1 cellular context compared by ENCODE assay signal in genomic region chr9:131839281-131840084, GRCh38.
A peak's percentile ranks its signal among the peaks of the same experiment; 100 is the strongest.
TF ChIP-seq lines count a peak whose summit lies in the region.

No MANE protein-coding gene starts in this region.

TF ChIP-seq in K562, 482 proteins besides CTCF, POLR2A, EP300 and RAD21 (continued from another document):
- TF ChIP-seq ZBTB9 (CRISPR knock-in tag; IDR thresholded peaks at IDR 0.05) (0 out of 2 replicates have a peak, but pooled peaks have one; percentile 38), TCFL5 (CRISPR knock-in tag; conservative IDR thresholded peaks at IDR 0.05) (no peak), ZEB2 (IDR thresholded peaks at IDR 0.05) (no peak), RB1 (IDR thresholded peaks at IDR 0.05; ENCODE audit: low read depth) (no peak), TAF15 (IDR thresholded peaks at IDR 0.05; ENCODE audit: low read depth, low read length) (no peak), RBM25 (IDR thresholded peaks at IDR 0.05; ENCODE audit: low read depth, low read length, severe bottlenecking) (peak; percentile 47), POLR2AphosphoS5 (IDR thresholded peaks at IDR 0.05; ENCODE audit: control insufficient read depth, insufficient read depth, low read depth, low read length) (no peak), MXI1 (IDR thresholded peaks at IDR 0.05; ENCODE audit: low read depth, low read length) (no peak), HOXB6 (CRISPR knock-in tag; IDR thresholded peaks at IDR 0.05; ENCODE audit: borderline replicate concordance) (no peak), EZH2 (IDR thresholded peaks at IDR 0.05; ENCODE audit: borderline replicate concordance, low read depth, low read length) (no peak), NFIC (IDR thresholded peaks at IDR 0.05) (no peak), KAT2B (IDR thresholded peaks at IDR 0.05; ENCODE audit: low read depth, low read length) (no peak), KDM1A (IDR thresholded peaks at IDR 0.05) (peak; percentile 33 to 73; a peak in 3 of 4 replicates), ZNF3 (CRISPR knock-in tag; IDR thresholded peaks at IDR 0.05) (no peak), SMAD1 (IDR thresholded peaks at IDR 0.05; ENCODE audit: low read depth, low read length, partially characterized antibody) (no peak), RBM39 (optimal IDR thresholded peaks at IDR 0.05; ENCODE audit: low read depth, low read length) (no peak), ELF1 (tag; IDR thresholded peaks at IDR 0.05) (no peak), HCFC1 (IDR thresholded peaks at IDR 0.05; ENCODE audit: low read depth, low read length) (no peak), ZNF347 (CRISPR knock-in tag; IDR thresholded peaks at IDR 0.05; ENCODE audit: low read depth) (no peak), SMARCA5 (IDR thresholded peaks at IDR 0.05) (peak; percentile 54; the same call in 1 of the 2 replicates), SETDB1 (IDR thresholded peaks at IDR 0.05; ENCODE audit: low read length) (no peak), MBD2 (IDR thresholded peaks at IDR 0.05; ENCODE audit: borderline replicate concordance, low read depth) (no peak), ZNF398 (CRISPR knock-in tag; IDR thresholded peaks at IDR 0.05) (no peak), ASH1L (IDR thresholded peaks at IDR 0.05; ENCODE audit: borderline replicate concordance, low read depth, partially characterized antibody) (no peak), U2AF1 (optimal IDR thresholded peaks at IDR 0.05; ENCODE audit: low read depth, low read length) (no peak), SMARCC2 (IDR thresholded peaks at IDR 0.05; ENCODE audit: low read depth) (no peak), MEIS2 (IDR thresholded peaks at IDR 0.05; ENCODE audit: partially characterized antibody) (no peak), ARID1B (IDR thresholded peaks at IDR 0.05) (no peak; the same call in 1 of the 2 replicates), CBX8 (IDR thresholded peaks at IDR 0.05; ENCODE audit: borderline replicate concordance, extremely low read depth, low read depth, low read length, poor library complexity, severe bottlenecking) (no peak), CCNT2 (IDR thresholded peaks at IDR 0.05; ENCODE audit: borderline replicate concordance, extremely low read depth, insufficient read length, low read depth, low read length) (no peak), ZNF146 (CRISPR knock-in tag; IDR thresholded peaks at IDR 0.05; ENCODE audit: unreplicated experiment) (no peak), FIP1L1 (IDR thresholded peaks at IDR 0.05; ENCODE audit: low read depth, low read length, poor library complexity, severe bottlenecking) (no peak), ERF (CRISPR knock-in tag; IDR thresholded peaks at IDR 0.05) (no peak), PCBP1 (IDR thresholded peaks at IDR 0.05; ENCODE audit: low read depth, low read length, poor library complexity, severe bottlenecking) (no peak), MCM5 (IDR thresholded peaks at IDR 0.05; ENCODE audit: low read depth) (no peak), ZNF740 (CRISPR knock-in tag; IDR thresholded peaks at IDR 0.05) (no peak), ZNF740 (tag; IDR thresholded peaks at IDR 0.05) (no peak), SPI1 (IDR thresholded peaks at IDR 0.05; ENCODE audit: borderline replicate concordance, low read depth, low read length) (no peak)
